ENCODE assay signal across 23 cellular contexts in the genomic region with DNA sequence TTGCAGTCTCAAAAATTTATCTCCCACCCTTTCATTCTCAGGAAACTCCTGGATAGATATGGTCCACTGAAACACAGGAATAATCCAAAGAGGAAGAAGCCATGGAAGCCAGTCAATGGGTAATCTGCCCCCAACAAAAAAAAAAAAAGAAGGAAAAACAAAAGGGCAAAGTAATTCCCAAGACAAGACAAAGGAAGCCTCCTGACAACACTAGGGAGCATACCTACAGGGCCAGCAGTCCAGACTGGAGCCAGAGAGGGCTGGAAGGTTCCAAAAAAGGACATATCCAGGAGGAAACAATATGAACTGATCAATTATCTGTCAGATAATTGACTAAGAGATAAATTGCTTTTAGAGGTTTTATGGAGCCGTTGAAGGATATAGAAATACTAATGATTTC. TPM values are rescaled to one million over a fixed set of nuclear protein-coding genes. Genes with fewer than 3 reads are reported as not detected.
DNase-seq lines count a peak whose midpoint lies in the region; ATAC-seq and TF ChIP-seq lines count a peak whose summit lies in the region.
"Had no signal": no experiment of that assay in that cellular context is flagged by ENCODE, and none has a peak within 500 bp of the region (broad histone marks: within the 10 kb centered on the region; RNA-seq: fewer than 3 reads in every experiment).

No MANE protein-coding gene starts in this region.

- TF ChIP-seq CTCF in WTC11 (IDR thresholded peaks at IDR 0.05) = no peak
- no peak for TF ChIP-seq CTCF in endodermal cell (conservative IDR thresholded peaks at IDR 0.05)
- TF ChIP-seq CTCF in neural progenitor cell (IDR thresholded peaks at IDR 0.05) = no peak
- TF ChIP-seq CTCF in smooth muscle cell (IDR thresholded peaks at IDR 0.05; ENCODE audit: borderline replicate concordance, insufficient read depth, poor library complexity, severe bottlenecking) = no peak

- no peaks in the 10 kb centered on the region for H3K36me3 Mint-ChIP-seq in WTC11
- H3K36me3 Mint-ChIP-seq in endodermal cell (ENCODE audit: low read depth) = peaks cover 11% of the 10 kb centered on the region
- H3K36me3 Mint-ChIP-seq in neural progenitor cell = peaks cover 32% of the 10 kb centered on the region

- no peak overlapping the region for H3K4me3 Mint-ChIP-seq in WTC11
- H3K4me3 Mint-ChIP-seq in endodermal cell = no peak overlapping the region
- no peak overlapping the region for H3K4me3 Mint-ChIP-seq in neural progenitor cell
- H3K4me3 Mint-ChIP-seq: CD4-positive, alpha-beta T cell had no signal

- H3K4me3 ChIP-seq in endodermal cell (ENCODE audit: low read length) = no peak overlapping the region
- H3K4me3 ChIP-seq in neural progenitor cell = no peak overlapping the region
- H3K4me3 ChIP-seq in smooth muscle cell = no peak overlapping the region
- H3K4me3 ChIP-seq: BLaER1, HAP-1, Peyer's patch, SJCRH30 had no signal

- H3K4me1 Mint-ChIP-seq in WTC11 (peaks cover 12% of the 10 kb centered on the region), endodermal cell (peaks cover 16% of the 10 kb centered on the region), neural progenitor cell (peaks cover 2% of the 10 kb centered on the region)

- POLR2A ChIA-PET in WTC11 (lab: Charles Lee) = interaction anchor here (0.6 to 1.0 kb wide), 2 partner anchors 13 to 72 kb away, joined by 3 read pairs; a partner anchor contains a TSS

- WGBS in endodermal cell (ENCODE audit: insufficient coverage in 1 of 2, insufficient read length in 1 of 2), 2 experiments = 86% methylated on average over 1 of the region's 1 CpG; no CpG with 5 or more reads in 1 of the 2 experiments
- 93% methylated on average over 1 of the region's 1 CpG for WGBS in smooth muscle cell (ENCODE audit: low lambda C conversion rate)

- no peaks in the 10 kb centered on the region for H3K9me3 ChIP-seq in endodermal cell (ENCODE audit: control insufficient read depth, low read length)
- no peaks in the 10 kb centered on the region for H3K9me3 ChIP-seq in neural progenitor cell (ENCODE audit: low read depth)
- H3K9me3 ChIP-seq in smooth muscle cell (replicated peaks; ENCODE audit: low read depth) = no peaks in the 10 kb centered on the region
- H3K9me3 ChIP-seq: HAP-1, Peyer's patch, SJCRH30 had no signal

- H3K27me3 Mint-ChIP-seq in WTC11 (ENCODE audit: low read depth) = no peaks in the 10 kb centered on the region
- no peaks in the 10 kb centered on the region for H3K27me3 Mint-ChIP-seq in endodermal cell (ENCODE audit: insufficient read depth)
- H3K27me3 Mint-ChIP-seq in neural progenitor cell (ENCODE audit: insufficient read depth, low read depth) = no peaks in the 10 kb centered on the region
- H3K27me3 Mint-ChIP-seq: CD4-positive, alpha-beta T cell had no signal

- H3F3A ChIP-seq in neural progenitor cell (ENCODE audit: low read depth) = no peaks in the 10 kb centered on the region
- no peaks in the 10 kb centered on the region for H3F3A ChIP-seq in smooth muscle cell (ENCODE audit: low read depth)

- peak; percentile 64 for ATAC-seq in WTC11
- ATAC-seq in HG03520 (IDR thresholded peaks at IDR 0.05; ENCODE audit: unreplicated experiment) = no peak

- CTCF ChIA-PET in WTC11 (lab: Charles Lee) = no interaction called here

- no peak overlapping the region for H2AFZ ChIP-seq in neural progenitor cell (replicated peaks)
- H2AFZ ChIP-seq in smooth muscle cell (ENCODE audit: low read depth) = no peak overlapping the region

- no peak overlapping the region for H3K27ac ChIP-seq in endodermal cell (ENCODE audit: low read depth, low read length)
- H3K27ac ChIP-seq in neural progenitor cell = no peak overlapping the region
- H3K27ac ChIP-seq in smooth muscle cell (ENCODE audit: low read depth) = no peak overlapping the region
- H3K27ac ChIP-seq: BLaER1, Peyer's patch, SJCRH30 had no signal

- H3K27me3 ChIP-seq in endodermal cell (ENCODE audit: control insufficient read depth, insufficient read depth, low read length, poor library complexity, severe bottlenecking) = no peaks in the 10 kb centered on the region
- H3K27me3 ChIP-seq in neural progenitor cell = no peaks in the 10 kb centered on the region
- no peaks in the 10 kb centered on the region for H3K27me3 ChIP-seq in smooth muscle cell (ENCODE audit: low read depth)
- H3K27me3 ChIP-seq: BLaER1, Peyer's patch, SJCRH30 had no signal

- H3K9me3 Mint-ChIP-seq in WTC11 = no peaks in the 10 kb centered on the region
- no peaks in the 10 kb centered on the region for H3K9me3 Mint-ChIP-seq in endodermal cell
- peaks cover 20% of the 10 kb centered on the region for H3K9me3 Mint-ChIP-seq in neural progenitor cell
- H3K9me3 Mint-ChIP-seq: CD4-positive, alpha-beta T cell had no signal

- no peak overlapping the region for H3K9ac ChIP-seq in endodermal cell (ENCODE audit: extremely low read depth, low read length, poor library complexity, severe bottlenecking)
- no peak overlapping the region for H3K9ac ChIP-seq in neural progenitor cell
- no peak overlapping the region for H3K9ac ChIP-seq in smooth muscle cell (ENCODE audit: low read depth)
- H3K9ac ChIP-seq: BLaER1 had no signal

- no peak for DNase-seq in WTC11 (ENCODE audit: low spot score)
- no peak for DNase-seq in endodermal cell
- peak; percentile 54 for DNase-seq in neural progenitor cell (ENCODE audit: low spot score)
- DNase-seq in SIG-M5 (lab: John Stamatoyannopoulos, UW) = no peak
- DNase-seq in T-helper 9 cell = no peak
- DNase-seq in smooth muscle cell (lab: John Stamatoyannopoulos, UW; ENCODE audit: unreplicated experiment) = no peak
- DNase-seq: CD4-positive, alpha-beta T cell; COR-L47; DMS 273 treated with DMSO at 0.1 percent for 48 hours; DMS79 treated with DMSO at 0.1 percent for 48 hours; KG1; NCI-H1092 treated with DMSO at 0.1 percent for 48 hours; NCI-H1436 treated with DMSO at 0.1 percent for 48 hours; NCI-H2029 treated with DMSO at 0.1 percent for 48 hours; NCI-H2171; NCI-H345; NCI-H524; NCI-H82; Peyer's patch; SJCRH30 had no signal

- peak overlapping the region; percentile 3 for H3K4me2 ChIP-seq in neural progenitor cell
- H3K4me2 ChIP-seq in smooth muscle cell = no peak overlapping the region
- H3K4me2 ChIP-seq: BLaER1 had no signal

- H3K79me2 ChIP-seq in neural progenitor cell (ENCODE audit: low read depth) = peaks cover 96% of the 10 kb centered on the region
- H3K79me2 ChIP-seq in smooth muscle cell (ENCODE audit: low read depth) = peaks cover 96% of the 10 kb centered on the region

- H4K20me1 ChIP-seq in neural progenitor cell (ENCODE audit: low read depth) (peaks cover 37% of the 10 kb centered on the region), smooth muscle cell (ENCODE audit: low read depth) (peaks cover 95% of the 10 kb centered on the region)

- H3K4me1 ChIP-seq in endodermal cell (ENCODE audit: control insufficient read depth, insufficient read depth, low read length) = peaks cover 8% of the 10 kb centered on the region
- peaks cover 15% of the 10 kb centered on the region for H3K4me1 ChIP-seq in neural progenitor cell
- peaks cover 7% of the 10 kb centered on the region for H3K4me1 ChIP-seq in smooth muscle cell (ENCODE audit: low read depth)
- H3K4me1 ChIP-seq: BLaER1, SJCRH30 had no signal

- H3K36me3 ChIP-seq in endodermal cell (ENCODE audit: control insufficient read depth, insufficient read depth, low read length) (no peaks in the 10 kb centered on the region), neural progenitor cell (no peaks in the 10 kb centered on the region), smooth muscle cell (ENCODE audit: low read depth) (no peaks in the 10 kb centered on the region)
- H3K36me3 ChIP-seq: Peyer's patch, SJCRH30 had no signal

- H3K27ac Mint-ChIP-seq in WTC11 (peak overlapping the region; percentile 62; the same call in 1 of the 2 replicates), endodermal cell (peak overlapping the region; percentile 60), neural progenitor cell (no peak overlapping the region)
- H3K27ac Mint-ChIP-seq: CD4-positive, alpha-beta T cell had no signal

TF ChIP-seq in WTC11, 78 proteins besides CTCF, POLR2A, EP300 and RAD21 (continues in another document):
- TF ChIP-seq, protein P1, sequence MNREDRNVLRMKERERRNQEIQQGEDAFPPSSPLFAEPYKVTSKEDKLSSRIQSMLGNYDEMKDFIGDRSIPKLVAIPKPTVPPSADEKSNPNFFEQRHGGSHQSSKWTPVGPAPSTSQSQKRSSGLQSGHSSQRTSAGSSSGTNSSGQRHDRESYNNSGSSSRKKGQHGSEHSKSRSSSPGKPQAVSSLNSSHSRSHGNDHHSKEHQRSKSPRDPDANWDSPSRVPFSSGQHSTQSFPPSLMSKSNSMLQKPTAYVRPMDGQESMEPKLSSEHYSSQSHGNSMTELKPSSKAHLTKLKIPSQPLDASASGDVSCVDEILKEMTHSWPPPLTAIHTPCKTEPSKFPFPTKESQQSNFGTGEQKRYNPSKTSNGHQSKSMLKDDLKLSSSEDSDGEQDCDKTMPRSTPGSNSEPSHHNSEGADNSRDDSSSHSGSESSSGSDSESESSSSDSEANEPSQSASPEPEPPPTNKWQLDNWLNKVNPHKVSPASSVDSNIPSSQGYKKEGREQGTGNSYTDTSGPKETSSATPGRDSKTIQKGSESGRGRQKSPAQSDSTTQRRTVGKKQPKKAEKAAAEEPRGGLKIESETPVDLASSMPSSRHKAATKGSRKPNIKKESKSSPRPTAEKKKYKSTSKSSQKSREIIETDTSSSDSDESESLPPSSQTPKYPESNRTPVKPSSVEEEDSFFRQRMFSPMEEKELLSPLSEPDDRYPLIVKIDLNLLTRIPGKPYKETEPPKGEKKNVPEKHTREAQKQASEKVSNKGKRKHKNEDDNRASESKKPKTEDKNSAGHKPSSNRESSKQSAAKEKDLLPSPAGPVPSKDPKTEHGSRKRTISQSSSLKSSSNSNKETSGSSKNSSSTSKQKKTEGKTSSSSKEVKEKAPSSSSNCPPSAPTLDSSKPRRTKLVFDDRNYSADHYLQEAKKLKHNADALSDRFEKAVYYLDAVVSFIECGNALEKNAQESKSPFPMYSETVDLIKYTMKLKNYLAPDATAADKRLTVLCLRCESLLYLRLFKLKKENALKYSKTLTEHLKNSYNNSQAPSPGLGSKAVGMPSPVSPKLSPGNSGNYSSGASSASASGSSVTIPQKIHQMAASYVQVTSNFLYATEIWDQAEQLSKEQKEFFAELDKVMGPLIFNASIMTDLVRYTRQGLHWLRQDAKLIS (CRISPR knock-in tag; IDR thresholded peaks at IDR 0.05; ENCODE audit: borderline replicate concordance) = no peak

RNA-seq across cellular contexts. Expression of a gene that starts 12.9 kb away (rescaled TPM):
- total RNA-seq in WTC11 (2021) (17.2 to 20.0 TPM (median 19.0 TPM) in 3 replicates), endodermal cell (10 to 100 TPM; 19.9 to 25.6 TPM), neural progenitor cell (ENCODE audit: low replicate concordance) (26.0 and 44.4 TPM in 2 replicates), smooth muscle cell (35.8 and 47.4 TPM in 2 replicates)
- polyA plus RNA-seq in endodermal cell (2013, experiment 1 of 2) = 12.9 TPM
- 12.7 TPM for polyA plus RNA-seq in endodermal cell (2013, experiment 2 of 2)
- polyA plus RNA-seq in smooth muscle cell = 8.8 and 11.4 TPM in 2 replicates
